Comparison of ENCODE assay signal across 24 cellular contexts in genomic region chr13:73038064-73038463, GRCh38. TPM values are rescaled to one million over a fixed set of nuclear protein-coding genes. Genes with fewer than 3 reads are reported as not detected.
A peak's percentile ranks its signal among the peaks of the same experiment; 100 is the strongest.
DNase-seq lines count a peak whose midpoint lies in the region; TF ChIP-seq lines count a peak whose summit lies in the region.
"Had no signal": no experiment of that assay in that cellular context is flagged by ENCODE, and none has a peak within 500 bp of the region (broad histone marks: within the 10 kb centered on the region; RNA-seq: fewer than 3 reads in every experiment).

No MANE protein-coding gene starts in this region.

- H3K4me3 Mint-ChIP-seq in immature natural killer cell, result no peak overlapping the region
- H3K4me3 Mint-ChIP-seq: CD4-positive, alpha-beta T cell; T-helper 2 cell treated with Interferon-gamma antibody and Interleukin-4, amounts not matched to agents 5 μg/mL and 100 μg/mL, for 36 hours had no signal

- H3K27me3 ChIP-seq in HL-60 (ENCODE audit: insufficient read depth, poor library complexity, severe bottlenecking) (no peaks in the 10 kb centered on the region), neutrophil (no peaks in the 10 kb centered on the region)
- H3K27me3 ChIP-seq: BLaER1, SJCRH30 had no signal

- H3K36me3 ChIP-seq in neutrophil, result no peaks in the 10 kb centered on the region
- H3K36me3 ChIP-seq: BLaER1, SJCRH30 had no signal

- peaks cover 0 to 2% (median 0%) of the 10 kb centered on the region in 3 donors for H3K27me3 Mint-ChIP-seq in immature natural killer cell (ENCODE audit: low read depth in 3 of 3)
- H3K27me3 Mint-ChIP-seq: CD4-positive, alpha-beta T cell had no signal

- no peaks in the 10 kb centered on the region for H3K9me3 Mint-ChIP-seq in immature natural killer cell
- H3K9me3 Mint-ChIP-seq: CD4-positive, alpha-beta T cell; T-helper 2 cell treated with Interferon-gamma antibody and Interleukin-4, amounts not matched to agents 5 μg/mL and 100 μg/mL, for 36 hours had no signal

- no peaks in the 10 kb centered on the region for H3K9me3 ChIP-seq in neutrophil
- H3K9me3 ChIP-seq: BLaER1, SJCRH30 had no signal

- DNase-seq in NCI-H510A treated with DMSO at 0.1 percent for 48 hours (lab: John Stamatoyannopoulos, UW) (peak; percentile 10), NCI-H510A (lab: John Stamatoyannopoulos, UW) (no peak), HL-60 (ENCODE audit: low read depth in 1 of 2, low spot score in 1 of 2) (no peak), NCI-H345 treated with DMSO at 0.1 percent for 48 hours (lab: John Stamatoyannopoulos, UW; ENCODE audit: unreplicated experiment) (peak; percentile 27), immature natural killer cell (no peak)
- DNase-seq in stimulated activated CD4-positive, alpha-beta T cell treated with anti-CD3 and anti-CD28 coated beads, Interleukin-12 subunit alpha, Interleukin-12 subunit beta, amount 100 ng/mL, for 4 hours, result no peak
- DNase-seq: CD4-positive, alpha-beta T cell; DMS79; GF-D8; Karpas-422; MV-4-11; NCI-H1105; NCI-H1694 treated with DMSO at 0.1 percent for 48 hours; NCI-H2081; NCI-H2171 treated with DMSO at 0.1 percent for 48 hours; NCI-H446; NCI-H526 treated with DMSO at 0.1 percent for 48 hours; NK-92 treated with Interleukin-12 subunit alpha and Interleukin-12 subunit beta, amount 100 ng/mL, for 24 hours; PC-9; SJCRH30; T-helper 1 cell had no signal

- no peak overlapping the region for H3K27ac Mint-ChIP-seq in immature natural killer cell
- H3K27ac Mint-ChIP-seq: CD4-positive, alpha-beta T cell; T-helper 2 cell treated with Interferon-gamma antibody and Interleukin-4, amounts not matched to agents 5 μg/mL and 100 μg/mL, for 36 hours had no signal

- H3K36me3 Mint-ChIP-seq in immature natural killer cell, result no peaks in the 10 kb centered on the region

- peaks cover 43 to 53% of the 10 kb centered on the region in 2 experiments for H3K4me1 ChIP-seq in neutrophil (ENCODE audit: control insufficient read depth in 1 of 2, insufficient read depth in 1 of 2, low read depth in 1 of 2, low read length in 1 of 2)
- H3K4me1 ChIP-seq: BLaER1, SJCRH30 had no signal

- TF ChIP-seq CTCF in HL-60 (IDR thresholded peaks at IDR 0.05; ENCODE audit: insufficient read depth, low read length), result no peak
- TF ChIP-seq CTCF in neutrophil (IDR thresholded peaks at IDR 0.05), result no peak

- H3K27ac ChIP-seq in HL-60 (replicated peaks) (peak overlapping the region; percentile 59; the same call in 1 of the 2 replicates), neutrophil (peak overlapping the region; percentile 79)
- H3K27ac ChIP-seq: BLaER1, PC-9, SJCRH30 had no signal

- no peaks in the 10 kb centered on the region for H3K4me1 Mint-ChIP-seq in immature natural killer cell

- no peak overlapping the region for H3K4me3 ChIP-seq in HL-60 (replicated peaks; ENCODE audit: insufficient read depth, low read length)
- no peak overlapping the region for H3K4me3 ChIP-seq in neutrophil (ENCODE audit: low read depth in 1 of 2, low read length in 1 of 2)
- H3K4me3 ChIP-seq: BLaER1, PC-9, SJCRH30 had no signal

RNA-seq across cellular contexts. Expression of gene KLF5, which starts 20.7 kb away (rescaled TPM):
- polyA plus RNA-seq in immature natural killer cell, result under 1 TPM in 1 of 3 donors, not detected in 2; 0.09 TPM

Comparison
In these comparisons a context has a peak if more than half of its experiments do, and no peak if none do; other contexts are left out.
1. DNase-seq: peak in NCI-H510A treated with DMSO at 0.1 percent for 48 hours (single experiment) and NCI-H345 treated with DMSO at 0.1 percent for 48 hours (single experiment); none in NCI-H510A (single experiment), HL-60 (0 of 2), stimulated activated CD4-positive, alpha-beta T cell treated with anti-CD3 and anti-CD28 coated beads, Interleukin-12 subunit alpha, Interleukin-12 subunit beta, amount 100 ng/mL, for 4 hours (single experiment) and immature natural killer cell (0 of 3).